ENCODE assay signal across 1 cellular context in genomic region chr3:23805228-23805880, GRCh38.
TF ChIP-seq lines count a peak whose summit lies in the region.

No MANE protein-coding gene starts in this region.

TF ChIP-seq in IMR-90, 13 proteins besides CTCF, POLR2A, EP300 and RAD21 (continued from another document):
- TF ChIP-seq ELK1 (IDR thresholded peaks at IDR 0.05; ENCODE audit: borderline replicate concordance, low read depth, low read length) (no peak), FOS (IDR thresholded peaks at IDR 0.05; ENCODE audit: low read depth, low read length) (no peak)
